ENCODE assay signal across 1 cellular context in genomic region chr5:65624570-65625555, GRCh38.
A peak's percentile ranks its signal among the peaks of the same experiment; 100 is the strongest.
TF ChIP-seq lines count a peak whose summit lies in the region.

TSS of gene SHLD3 (plus strand) at chr5:65625027. CDS start at chr5:65629588, 4,561 bp downstream.
TSS of gene TRAPPC13 (plus strand) at chr5:65625027. CDS start at chr5:65625061, 34 bp downstream.

TF ChIP-seq in HepG2, 621 proteins besides CTCF, POLR2A, EP300 and RAD21 (continued from another document and continues in another):
- TF ChIP-seq HNF1B (CRISPR knock-in tag; IDR thresholded peaks at IDR 0.05), result peak; percentile 44; the same call in 1 of the 2 replicates
- no peak for TF ChIP-seq ZNF746 (CRISPR knock-in tag; IDR thresholded peaks at IDR 0.05)
- TF ChIP-seq ZNF484 (CRISPR knock-in tag; IDR thresholded peaks at IDR 0.05; ENCODE audit: borderline replicate concordance, low read depth), result no peak
- no peak for TF ChIP-seq SP1 (IDR thresholded peaks at IDR 0.05)
- TF ChIP-seq SP1 (CRISPR knock-in tag; IDR thresholded peaks at IDR 0.05), result no peak
- 0 out of 2 replicates have a peak, but pooled peaks have one; percentile 15 for TF ChIP-seq NFYC (CRISPR knock-in tag; IDR thresholded peaks at IDR 0.05)
- TF ChIP-seq ATF5 (CRISPR knock-in tag; IDR thresholded peaks at IDR 0.05; ENCODE audit: low read depth), result no peak
- no peak for TF ChIP-seq CENPX (CRISPR knock-in tag; IDR thresholded peaks at IDR 0.05)
- peak; percentile 86 for TF ChIP-seq KMT2A (CRISPR knock-in tag; IDR thresholded peaks at IDR 0.05)
- TF ChIP-seq GRHL1 (CRISPR knock-in tag; conservative IDR thresholded peaks at IDR 0.05), result no peak
- no peak for TF ChIP-seq NR2F6 (IDR thresholded peaks at IDR 0.05)
- TF ChIP-seq NR2F6 (CRISPR knock-in tag; IDR thresholded peaks at IDR 0.05), result peak; percentile 46; the same call in 1 of the 2 replicates
- peak; percentile 94 for TF ChIP-seq GABPB1 (CRISPR knock-in tag; IDR thresholded peaks at IDR 0.05)
- TF ChIP-seq GATAD1 (CRISPR knock-in tag; IDR thresholded peaks at IDR 0.05), result peak; percentile 94
- TF ChIP-seq PRPF4 (IDR thresholded peaks at IDR 0.05; ENCODE audit: low read depth, low read length, poor library complexity, severe bottlenecking), result no peak
- TF ChIP-seq MED8 (CRISPR knock-in tag; IDR thresholded peaks at IDR 0.05; ENCODE audit: insufficient replicate concordance), result no peak
- 0 out of 2 replicates have a peak, but pooled peaks have one; percentile 59 for TF ChIP-seq KDM3A (CRISPR knock-in tag; IDR thresholded peaks at IDR 0.05; ENCODE audit: low read depth)
- peak; percentile 69; the same call in 1 of the 2 replicates for TF ChIP-seq BRD4 (CRISPR knock-in tag; IDR thresholded peaks at IDR 0.05)
- TF ChIP-seq HOXA9 (CRISPR knock-in tag; IDR thresholded peaks at IDR 0.05; ENCODE audit: borderline replicate concordance), result no peak
- TF ChIP-seq ZNF503 (CRISPR knock-in tag; IDR thresholded peaks at IDR 0.05), result peak; percentile 45; the same call in 1 of the 2 replicates
- TF ChIP-seq PBX2 (CRISPR knock-in tag; IDR thresholded peaks at IDR 0.05), result no peak
- TF ChIP-seq ZZZ3 (CRISPR knock-in tag; IDR thresholded peaks at IDR 0.05; ENCODE audit: borderline replicate concordance), result 0 out of 2 replicates have a peak, but pooled peaks have one; percentile 37
- no peak for TF ChIP-seq NCOA5 (CRISPR knock-in tag; IDR thresholded peaks at IDR 0.05)
- peak; percentile 62 for TF ChIP-seq GABPA (IDR thresholded peaks at IDR 0.05; ENCODE audit: low read depth, low read length)
- peak; percentile 94 for TF ChIP-seq GABPA (CRISPR knock-in tag; IDR thresholded peaks at IDR 0.05; ENCODE audit: low read depth)
- no peak for TF ChIP-seq SMARCC2 (IDR thresholded peaks at IDR 0.05)
- TF ChIP-seq RBFOX2 (IDR thresholded peaks at IDR 0.05; ENCODE audit: low read depth, low read length), result 0 out of 2 replicates have a peak, but pooled peaks have one; percentile 30
- peak; percentile 58; the same call in 1 of the 2 replicates for TF ChIP-seq ZHX2 (IDR thresholded peaks at IDR 0.05; ENCODE audit: low read depth)
- TF ChIP-seq ZHX2 (CRISPR knock-in tag; IDR thresholded peaks at IDR 0.05; ENCODE audit: borderline replicate concordance), result no peak
- 0 out of 2 replicates have a peak, but pooled peaks have one; percentile 53 for TF ChIP-seq KLF6 (CRISPR knock-in tag; IDR thresholded peaks at IDR 0.05)
- TF ChIP-seq ZNF512 (CRISPR knock-in tag; IDR thresholded peaks at IDR 0.05), result no peak
- TF ChIP-seq ATM (IDR thresholded peaks at IDR 0.05; ENCODE audit: borderline replicate concordance), result no peak
- no peak for TF ChIP-seq ZBTB38 (CRISPR knock-in tag; IDR thresholded peaks at IDR 0.05)
- no peak for TF ChIP-seq ZNF614 (CRISPR knock-in tag; IDR thresholded peaks at IDR 0.05; ENCODE audit: borderline replicate concordance)
- TF ChIP-seq TERF1 (CRISPR knock-in tag; IDR thresholded peaks at IDR 0.05), result no peak
- TF ChIP-seq THRA (CRISPR knock-in tag; IDR thresholded peaks at IDR 0.05; ENCODE audit: borderline replicate concordance), result 0 out of 2 replicates have a peak, but pooled peaks have one; percentile 30
- no peak for TF ChIP-seq BORCS8-MEF2B (CRISPR knock-in tag; IDR thresholded peaks at IDR 0.05)
- peak; percentile 63 for TF ChIP-seq ELF1 (CRISPR knock-in tag; IDR thresholded peaks at IDR 0.05)
- no peak for TF ChIP-seq JUNB (CRISPR knock-in tag; IDR thresholded peaks at IDR 0.05; ENCODE audit: borderline replicate concordance)
- TF ChIP-seq JDP2 (CRISPR knock-in tag; IDR thresholded peaks at IDR 0.05; ENCODE audit: borderline replicate concordance), result no peak
- TF ChIP-seq CBX1 (IDR thresholded peaks at IDR 0.05; ENCODE audit: low read depth), result no peak
- no peak for TF ChIP-seq KLF13 (CRISPR knock-in tag; IDR thresholded peaks at IDR 0.05)
- TF ChIP-seq RAD51 (IDR thresholded peaks at IDR 0.05; ENCODE audit: borderline replicate concordance), result no peak
- no peak for TF ChIP-seq ZNF121 (CRISPR knock-in tag; IDR thresholded peaks at IDR 0.05)
